ENCODE assay signal across 8 cellular contexts in the genomic region with DNA sequence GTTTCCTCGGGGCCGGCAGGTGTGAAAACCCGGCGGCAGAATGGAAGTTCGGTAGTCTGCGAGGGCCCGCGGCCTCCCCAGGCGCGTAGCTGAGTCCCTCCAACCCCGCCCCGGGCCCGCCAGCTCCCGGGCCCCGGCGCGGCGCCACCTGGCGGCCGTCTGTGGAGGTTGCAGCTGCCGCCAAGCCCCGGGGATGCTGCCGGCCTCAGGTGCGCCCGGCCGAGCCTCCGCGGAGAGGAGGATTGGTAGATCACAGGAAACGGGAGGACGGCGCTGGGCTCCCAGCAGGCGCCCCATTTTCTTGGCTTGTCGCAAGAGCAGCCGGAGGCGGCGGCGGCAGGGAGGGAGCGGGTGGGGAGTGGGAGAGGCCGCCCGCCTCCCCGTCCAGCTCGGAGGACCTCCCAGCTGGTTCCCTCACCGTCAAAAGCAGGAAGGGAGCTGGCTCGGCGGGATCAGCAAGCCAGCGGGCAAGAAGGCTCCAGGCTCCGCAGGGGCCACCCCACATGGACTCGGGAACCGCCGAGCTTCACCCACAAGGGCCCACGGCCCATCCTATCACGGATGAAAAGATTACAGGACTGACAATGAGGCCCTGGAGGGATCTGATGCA. TPM values are rescaled to one million over a fixed set of nuclear protein-coding genes. Genes with fewer than 3 reads are reported as not detected.
DNase-seq lines count a peak whose midpoint lies in the region; ATAC-seq, FAIRE-seq and TF ChIP-seq lines count a peak whose summit lies in the region.
"Not testable (repeated sequence)": the region's sequence is repeated elsewhere in the genome, so short reads cannot be mapped to it uniquely, and the experiment has no call there.

No MANE protein-coding gene starts in this region.

- in situ Hi-C loops in HepG2 (cut with HindIII; ENCODE audit: extremely low pct_ligation_motif_present, low pct_unique_long_range_greater_than_20kb): not testable (repeated sequence)

- not testable (repeated sequence) for H3K79me2 ChIP-seq in HepG2 (ENCODE audit: insufficient read depth, low read length)

- not testable (repeated sequence) for TF ChIP-seq EP300 in HepG2 (IDR thresholded peaks at IDR 0.05; ENCODE audit: low read depth in 2 of 2, low read length in 2 of 2); HepG2 (CRISPR knock-in tag; IDR thresholded peaks at IDR 0.05; ENCODE audit: borderline replicate concordance)

- H3K27me3 ChIP-seq in HepG2 (ENCODE audit: control insufficient read depth in 1 of 2, insufficient read depth in 2 of 2, low read length in 2 of 2): not testable (repeated sequence)

- DNase-seq in AML-193 (lab: John Stamatoyannopoulos, UW) (peak; percentile 22 to 23), GM19239 (ENCODE audit: insufficient read length, low spot score) (peak; percentile 43), NCI-H345 (lab: John Stamatoyannopoulos, UW) (peak; percentile 91), dedifferentiated amniotic fluid mesenchymal stem cell (ENCODE audit: extremely low spot score) (peak; percentile 14), HepG2 (ENCODE audit: low spot score) (peak; percentile 10)
- peak; percentile 73 for DNase-seq in activated CD4-positive, alpha-beta T cell treated with anti-CD3 and anti-CD28 coated beads, Interleukin-2, amount 50 U/mL, for 1 hour
- peak; percentile 75 to 81 for DNase-seq in stimulated activated CD4-positive, alpha-beta T cell treated with anti-CD3 and anti-CD28 coated beads, Interleukin-1b, Interleukin-23, amount 100 ng/mL, for 4 hours (ENCODE audit: low read depth in 2 of 2)

- intact Hi-C loops in HepG2 (cut with micrococcal nuclease; ENCODE audit: unreplicated experiment): not testable (repeated sequence)

- WGBS in HepG2 (ENCODE audit: low lambda C conversion rate): 2% methylated on average over 19 of the region's 52 CpGs

- H3K9me3 ChIP-seq in HepG2 (ENCODE audit: low read length): not testable (repeated sequence)

- H3K27ac ChIP-seq in HepG2 (ENCODE audit: extremely low read length, insufficient read depth, low read length): not testable (repeated sequence)

- H4K20me1 ChIP-seq in HepG2 (ENCODE audit: insufficient read depth, low read length): not testable (repeated sequence)

- FAIRE-seq in GM19239 (lab: Jason Lieb, UNC); HepG2 (lab: Jason Lieb, UNC): not testable (repeated sequence)

- TF ChIP-seq POLR2A in HepG2 (IDR thresholded peaks at IDR 0.05; ENCODE audit: insufficient read depth in 1 of 2, low read depth in 2 of 2, low read length in 2 of 2): not testable (repeated sequence)

- POLR2A ChIA-PET in HepG2 (lab: Yijun Ruan, JAX): not testable (repeated sequence)

- H3K4me2 ChIP-seq in HepG2 (ENCODE audit: low read depth, low read length): peak overlapping the region; percentile 45; the same call in 1 of the 2 replicates

- H3K36me3 ChIP-seq in HepG2 (replicated peaks in 1 of 2; ENCODE audit: control insufficient read depth in 1 of 2, insufficient read depth in 2 of 2, low read length in 2 of 2): not testable (repeated sequence)

- peak overlapping the region in 2 of 3 experiments; percentile 60 to 62; a peak in 3 of 6 replicates for H3K4me3 ChIP-seq in HepG2 (replicated peaks in 1 of 3; ENCODE audit: insufficient read depth in 1 of 3, low read depth in 2 of 3, low read length in 3 of 3)

- TF ChIP-seq CTCF in HepG2 (CRISPR knock-in tag; IDR thresholded peaks at IDR 0.05): peak; percentile 59

- not testable (repeated sequence) for H3K4me1 ChIP-seq in HepG2 (ENCODE audit: insufficient read depth, low read length)

- not testable (repeated sequence) for BruUV-seq in HepG2 (replicated peaks; lab: Mats Ljungman, UMichigan)

- peak; percentile 20; the same call in 1 of the 2 replicates for TF ChIP-seq RAD21 in HepG2 (CRISPR knock-in tag; IDR thresholded peaks at IDR 0.05)

- not testable (repeated sequence) for H2AFZ ChIP-seq in HepG2 (ENCODE audit: low read length)

- H3K9ac ChIP-seq in HepG2 (ENCODE audit: insufficient read depth, low read depth, low read length): 0 out of 2 replicates have a peak overlapping the region, but pooled peaks have one; percentile 8

- ATAC-seq in HG03196 (IDR thresholded peaks at IDR 0.05; ENCODE audit: unreplicated experiment) (peak; percentile 86), HepG2 (peak; percentile 96)

- CTCF ChIA-PET in HepG2 (lab: Yijun Ruan, JAX; ENCODE audit: low intra/inter-chr PET ratio, low total read pairs): not testable (repeated sequence)

TF ChIP-seq in HepG2, 621 proteins besides CTCF, POLR2A, EP300 and RAD21 (continues in another document):
- peak; percentile 36; the same call in 1 of the 2 replicates for TF ChIP-seq ZFX (CRISPR knock-in tag; IDR thresholded peaks at IDR 0.05; ENCODE audit: low read depth)
- TF ChIP-seq ZNF770 (CRISPR knock-in tag; IDR thresholded peaks at IDR 0.05): peak; percentile 75; the same call in 1 of the 2 replicates
- peak; percentile 22; the same call in 1 of the 2 replicates for TF ChIP-seq GABPB1 (CRISPR knock-in tag; IDR thresholded peaks at IDR 0.05)
- 0 out of 2 replicates have a peak, but pooled peaks have one; percentile 25 for TF ChIP-seq KDM2A (CRISPR knock-in tag; IDR thresholded peaks at IDR 0.05; ENCODE audit: borderline replicate concordance, low read depth)
- TF ChIP-seq ZNF263 (CRISPR knock-in tag; IDR thresholded peaks at IDR 0.05): peak; percentile 80
- TF ChIP-seq ZFY (CRISPR knock-in tag; IDR thresholded peaks at IDR 0.05): peak; percentile 62
- TF ChIP-seq, protein P1, sequence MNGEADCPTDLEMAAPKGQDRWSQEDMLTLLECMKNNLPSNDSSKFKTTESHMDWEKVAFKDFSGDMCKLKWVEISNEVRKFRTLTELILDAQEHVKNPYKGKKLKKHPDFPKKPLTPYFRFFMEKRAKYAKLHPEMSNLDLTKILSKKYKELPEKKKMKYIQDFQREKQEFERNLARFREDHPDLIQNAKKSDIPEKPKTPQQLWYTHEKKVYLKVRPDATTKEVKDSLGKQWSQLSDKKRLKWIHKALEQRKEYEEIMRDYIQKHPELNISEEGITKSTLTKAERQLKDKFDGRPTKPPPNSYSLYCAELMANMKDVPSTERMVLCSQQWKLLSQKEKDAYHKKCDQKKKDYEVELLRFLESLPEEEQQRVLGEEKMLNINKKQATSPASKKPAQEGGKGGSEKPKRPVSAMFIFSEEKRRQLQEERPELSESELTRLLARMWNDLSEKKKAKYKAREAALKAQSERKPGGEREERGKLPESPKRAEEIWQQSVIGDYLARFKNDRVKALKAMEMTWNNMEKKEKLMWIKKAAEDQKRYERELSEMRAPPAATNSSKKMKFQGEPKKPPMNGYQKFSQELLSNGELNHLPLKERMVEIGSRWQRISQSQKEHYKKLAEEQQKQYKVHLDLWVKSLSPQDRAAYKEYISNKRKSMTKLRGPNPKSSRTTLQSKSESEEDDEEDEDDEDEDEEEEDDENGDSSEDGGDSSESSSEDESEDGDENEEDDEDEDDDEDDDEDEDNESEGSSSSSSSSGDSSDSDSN (CRISPR knock-in tag; IDR thresholded peaks at IDR 0.05): peak; percentile 42; the same call in 1 of the 2 replicates

RNA-seq across cellular contexts. Expression of gene FCGR1A, which starts 10.5 kb away (rescaled TPM):
- not detected in 2 replicates for total RNA-seq in HepG2 (2016; rRNA removed; fragmentation: Illumina TruSeq; extraction: Trizol)
- total RNA-seq in HepG2 (2016; cell fraction: cytosol; rRNA removed; fragmentation: Illumina TruSeq; extraction: Trizol; ENCODE audit: low read depth): not detected in 2 replicates
- not detected in 2 replicates for total RNA-seq in HepG2 (2016; cell fraction: insoluble cytoplasmic fraction; rRNA removed; fragmentation: Illumina TruSeq; extraction: Trizol)
- not detected in 2 replicates for total RNA-seq in HepG2 (2016; cell fraction: membrane; rRNA removed; fragmentation: Illumina TruSeq; extraction: Trizol)
- not detected in 2 replicates for total RNA-seq in HepG2 (2016; cell fraction: nucleus; rRNA removed; fragmentation: Illumina TruSeq; extraction: Trizol)
- not detected in 2 replicates for polyA plus RNA-seq in HepG2 (2011; rRNA removed)
- polyA plus RNA-seq in HepG2 (2011; cell fraction: cytosol; rRNA removed): not detected in 2 replicates
- polyA plus RNA-seq in HepG2 (2011; cell fraction: nucleus; rRNA removed): not detected in 2 replicates
- polyA plus RNA-seq in HepG2 (2012): not detected in 2 replicates
- polyA plus RNA-seq in HepG2 (2016; cell fraction: cytosol; fragmentation: Illumina TruSeq; extraction: Trizol; ENCODE audit: low read depth): not detected in 2 replicates
- polyA plus RNA-seq in HepG2 (2016; cell fraction: insoluble cytoplasmic fraction; fragmentation: Illumina TruSeq; extraction: Trizol; ENCODE audit: low read depth): not detected in 2 replicates
- polyA plus RNA-seq in HepG2 (2016; cell fraction: membrane; fragmentation: Illumina TruSeq; extraction: Trizol; ENCODE audit: low read depth): not detected in 2 replicates
- not detected in 2 replicates for polyA plus RNA-seq in HepG2 (2016; cell fraction: nucleus; fragmentation: Illumina TruSeq; extraction: Trizol; ENCODE audit: insufficient read depth, low read depth)
- polyA minus RNA-seq in HepG2 (2011; rRNA and poly(A)+ RNA removed; ENCODE audit: low replicate concordance): 0.06 TPM in 1 of 2 replicates, not detected in the other
- not detected in 2 replicates for polyA minus RNA-seq in HepG2 (2011; cell fraction: cytosol; rRNA and poly(A)+ RNA removed)
- polyA minus RNA-seq in HepG2 (2011; cell fraction: nucleus; rRNA and poly(A)+ RNA removed): not detected in 2 replicates

Comparison
In these comparisons a context has a peak if more than half of its experiments do, and no peak if none do; other contexts are left out.
1. DNase-seq: peak in every context shown above with its lines; median percentile 91 in NCI-H345; 78 in stimulated activated CD4-positive, alpha-beta T cell treated with anti-CD3 and anti-CD28 coated beads, Interleukin-1b, Interleukin-23, amount 100 ng/mL, for 4 hours; 73 in activated CD4-positive, alpha-beta T cell treated with anti-CD3 and anti-CD28 coated beads, Interleukin-2, amount 50 U/mL, for 1 hour; 43 in GM19239; 22 in AML-193; 14 in dedifferentiated amniotic fluid mesenchymal stem cell; 10 in HepG2.